Comparison of ENCODE assay signal across 1 cellular context in the genomic region with DNA sequence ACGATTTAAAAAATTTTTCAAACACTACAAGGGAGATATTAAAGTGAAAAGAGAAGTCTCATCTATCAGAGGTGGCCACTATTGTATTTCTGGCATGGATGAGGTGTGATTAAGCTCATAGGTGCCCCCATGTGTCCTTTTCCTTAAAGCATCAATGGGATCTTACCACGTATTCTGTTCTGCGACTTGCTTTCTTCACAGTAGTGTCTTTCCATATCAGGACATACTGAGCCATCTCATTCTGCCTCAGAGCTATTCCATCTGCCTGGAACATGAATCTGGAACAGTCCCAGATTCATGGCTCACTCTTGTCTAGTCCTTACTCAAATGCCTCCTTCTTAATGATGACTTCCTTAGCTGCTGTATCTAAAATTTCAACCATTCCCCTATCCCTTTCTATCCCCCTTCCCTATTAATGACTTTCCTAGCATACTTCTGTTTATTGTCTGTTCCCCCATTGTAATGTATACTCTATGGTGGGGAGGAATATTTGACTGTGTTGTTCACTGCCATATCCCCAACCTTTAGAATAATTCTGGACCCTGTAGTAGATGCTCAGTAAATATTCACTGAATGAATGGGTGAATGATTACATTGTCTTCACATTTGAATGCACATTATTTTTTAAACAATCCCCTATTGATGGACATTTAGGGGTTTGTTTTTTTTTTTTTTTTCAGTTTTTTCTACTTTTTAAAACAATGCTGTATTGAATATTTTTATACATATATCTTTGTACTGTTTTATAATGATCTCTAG.
TF ChIP-seq lines count a peak whose summit lies in the region.

No MANE protein-coding gene starts in this region.

TF ChIP-seq in K562, 482 proteins besides CTCF, POLR2A, EP300 and RAD21:
- TF ChIP-seq YBX1 (IDR thresholded peaks at IDR 0.05) (no peak), SIX5 (IDR thresholded peaks at IDR 0.05; ENCODE audit: borderline replicate concordance in 1 of 2, insufficient read depth in 1 of 2, low read depth in 1 of 2, low read length in 2 of 2) (no peak), ZNF511 (CRISPR knock-in tag; IDR thresholded peaks at IDR 0.05) (no peak), PHF8 (IDR thresholded peaks at IDR 0.05; ENCODE audit: borderline replicate concordance, low read length) (no peak), PTTG1 (tag; IDR thresholded peaks at IDR 0.05; ENCODE audit: low read depth) (no peak), FOXA1 (IDR thresholded peaks at IDR 0.05; ENCODE audit: borderline replicate concordance) (no peak), ZNF699 (CRISPR knock-in tag; IDR thresholded peaks at IDR 0.05; ENCODE audit: insufficient replicate concordance) (no peak), GTF2A2 (tag; IDR thresholded peaks at IDR 0.05) (no peak), ZMIZ1 (IDR thresholded peaks at IDR 0.05; ENCODE audit: low read depth in 2 of 2, low read length in 2 of 2) (no peak), RBBP5 (IDR thresholded peaks at IDR 0.05; ENCODE audit: borderline replicate concordance, insufficient read depth, low read length, poor library complexity, severe bottlenecking) (no peak), NR4A1 (CRISPR knock-in tag; IDR thresholded peaks at IDR 0.05) (no peak), NR4A1 (tag; IDR thresholded peaks at IDR 0.05) (no peak)
- TF ChIP-seq, protein P1, sequence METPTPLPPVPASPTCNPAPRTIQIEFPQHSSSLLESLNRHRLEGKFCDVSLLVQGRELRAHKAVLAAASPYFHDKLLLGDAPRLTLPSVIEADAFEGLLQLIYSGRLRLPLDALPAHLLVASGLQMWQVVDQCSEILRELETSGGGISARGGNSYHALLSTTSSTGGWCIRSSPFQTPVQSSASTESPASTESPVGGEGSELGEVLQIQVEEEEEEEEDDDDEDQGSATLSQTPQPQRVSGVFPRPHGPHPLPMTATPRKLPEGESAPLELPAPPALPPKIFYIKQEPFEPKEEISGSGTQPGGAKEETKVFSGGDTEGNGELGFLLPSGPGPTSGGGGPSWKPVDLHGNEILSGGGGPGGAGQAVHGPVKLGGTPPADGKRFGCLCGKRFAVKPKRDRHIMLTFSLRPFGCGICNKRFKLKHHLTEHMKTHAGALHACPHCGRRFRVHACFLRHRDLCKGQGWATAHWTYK (CRISPR knock-in tag; IDR thresholded peaks at IDR 0.05), result no peak
- TF ChIP-seq, protein P2, sequence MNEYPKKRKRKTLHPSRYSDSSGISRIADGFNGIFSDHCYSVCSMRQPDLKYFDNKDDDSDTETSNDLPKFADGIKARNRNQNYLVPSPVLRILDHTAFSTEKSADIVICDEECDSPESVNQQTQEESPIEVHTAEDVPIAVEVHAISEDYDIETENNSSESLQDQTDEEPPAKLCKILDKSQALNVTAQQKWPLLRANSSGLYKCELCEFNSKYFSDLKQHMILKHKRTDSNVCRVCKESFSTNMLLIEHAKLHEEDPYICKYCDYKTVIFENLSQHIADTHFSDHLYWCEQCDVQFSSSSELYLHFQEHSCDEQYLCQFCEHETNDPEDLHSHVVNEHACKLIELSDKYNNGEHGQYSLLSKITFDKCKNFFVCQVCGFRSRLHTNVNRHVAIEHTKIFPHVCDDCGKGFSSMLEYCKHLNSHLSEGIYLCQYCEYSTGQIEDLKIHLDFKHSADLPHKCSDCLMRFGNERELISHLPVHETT (CRISPR knock-in tag; conservative IDR thresholded peaks at IDR 0.05 in 1 of 2, IDR thresholded peaks at IDR 0.05 in 1 of 2), result no peak
